Comparison of ENCODE assay signal across 21 cellular contexts in the genomic region with DNA sequence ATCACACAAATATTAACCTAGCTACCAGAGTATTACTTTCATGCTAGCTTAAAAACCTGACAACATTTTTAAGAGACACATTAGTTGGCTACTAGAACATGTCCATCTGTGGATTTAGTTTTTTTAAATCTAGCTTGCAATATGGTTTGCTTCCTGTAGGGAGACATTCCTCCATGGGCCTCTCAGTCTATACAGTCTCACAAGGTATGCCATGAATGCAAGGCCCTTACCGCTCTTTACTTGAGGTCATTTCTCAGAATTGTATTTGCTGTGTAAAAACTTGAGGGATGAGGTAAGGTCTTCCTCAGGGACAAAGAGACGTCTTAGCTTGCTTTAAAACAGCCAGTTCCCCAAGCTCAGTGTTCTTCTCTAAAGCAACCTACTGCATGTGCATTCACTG. TPM values are rescaled to one million over a fixed set of nuclear protein-coding genes. Genes with fewer than 3 reads are reported as not detected.
DNase-seq lines count a peak whose midpoint lies in the region; ATAC-seq and TF ChIP-seq lines count a peak whose summit lies in the region.
"Had no signal": no experiment of that assay in that cellular context is flagged by ENCODE, and none has a peak within 500 bp of the region (broad histone marks: within the 10 kb centered on the region; RNA-seq: fewer than 3 reads in every experiment).

No MANE protein-coding gene starts in this region.

- H3K36me3 ChIP-seq in DND-41 (ENCODE audit: insufficient read depth, low read length) (peaks cover 90% of the 10 kb centered on the region), mesodermal cell (ENCODE audit: control insufficient read depth, insufficient read depth, low read length) (peaks cover 68% of the 10 kb centered on the region), SJCRH30 (peaks cover 83% of the 10 kb centered on the region), brain microvascular endothelial cell (replicated peaks) (peaks cover 46% of the 10 kb centered on the region)

- ATAC-seq in DND-41 (ENCODE audit: insufficient read depth, low read depth) (peak; percentile 45; the same call in 1 of the 3 replicates), Right ventricle myocardium inferior (no peak)
- ATAC-seq: psoas muscle had no signal

- no peak overlapping the region for H3K4me3 ChIP-seq in DND-41 (ENCODE audit: low read depth in 1 of 2, low read length in 2 of 2)
- H3K4me3 ChIP-seq in choroid plexus epithelial cell (ENCODE audit: low read depth, low read length): no peak overlapping the region
- no peak overlapping the region for H3K4me3 ChIP-seq in mesodermal cell (ENCODE audit: extremely low read depth, insufficient read depth, low read length, poor library complexity, severe bottlenecking)
- H3K4me3 ChIP-seq in SJCRH30: no peak overlapping the region
- no peak overlapping the region for H3K4me3 ChIP-seq in brain microvascular endothelial cell (ENCODE audit: low read depth, low read length)
- H3K4me3 ChIP-seq: ascending aorta, psoas muscle, vagina had no signal

- no peaks in the 10 kb centered on the region for H3K9me3 ChIP-seq in DND-41 (ENCODE audit: insufficient read depth, low read length, severe bottlenecking)
- no peaks in the 10 kb centered on the region for H3K9me3 ChIP-seq in mesodermal cell (ENCODE audit: control insufficient read depth, low read length)
- H3K9me3 ChIP-seq in SJCRH30 (replicated peaks): no peaks in the 10 kb centered on the region
- H3K9me3 ChIP-seq: ascending aorta, psoas muscle, vagina had no signal

- intact Hi-C loops in Right ventricle myocardium inferior (cut with DNase I): no loop called here

- no peak overlapping the region for H3K27ac ChIP-seq in DND-41 (ENCODE audit: low read length)
- peak overlapping the region; percentile 37 for H3K27ac ChIP-seq in mesodermal cell (ENCODE audit: low read depth, low read length, severe bottlenecking)
- no peak overlapping the region for H3K27ac ChIP-seq in SJCRH30
- H3K27ac ChIP-seq in brain microvascular endothelial cell: no peak overlapping the region
- H3K27ac ChIP-seq: ascending aorta, KMS-11, psoas muscle, vagina had no signal

- H2AFZ ChIP-seq in DND-41 (ENCODE audit: low read depth, low read length): no peak overlapping the region

- no peaks in the 10 kb centered on the region for H4K20me1 ChIP-seq in DND-41 (ENCODE audit: insufficient read depth, low read length)

- no peak for DNase-seq in DND-41
- peak; percentile 1 for DNase-seq in HuH-7 (ENCODE audit: low spot score)
- DNase-seq in choroid plexus epithelial cell (ENCODE audit: low read depth): peak; percentile 39
- no peak for DNase-seq in SJCRH30
- no peak for DNase-seq in epidermal melanocyte (ENCODE audit: insufficient read length, low spot score)
- no peak for DNase-seq in Right ventricle myocardium inferior (ENCODE audit: missing footprints)
- no peak for DNase-seq in brain microvascular endothelial cell
- DNase-seq: ACHN; activated naive CD4-positive, alpha-beta T cell treated with anti-CD3 and anti-CD28 coated beads for 36 hours; activated T-cell treated with anti-CD3 and anti-CD28 coated beads for 4 hours; DMS 273 treated with DMSO at 0.1 percent for 48 hours; foreskin melanocyte; hippocampal formation; MV-4-11; NCI-H2029; psoas muscle; T-helper 1 cell had no signal

- H3K4me1 ChIP-seq in DND-41 (ENCODE audit: insufficient read depth, low read length): no peaks in the 10 kb centered on the region
- H3K4me1 ChIP-seq in mesodermal cell (ENCODE audit: control insufficient read depth, insufficient read depth, low read length, poor library complexity, severe bottlenecking): no peaks in the 10 kb centered on the region
- H3K4me1 ChIP-seq in SJCRH30: no peaks in the 10 kb centered on the region
- H3K4me1 ChIP-seq: ascending aorta, psoas muscle, vagina had no signal

- 100% methylated on average over 1 of the region's 2 CpGs; no CpG with 5 or more reads in 1 of the 2 experiments for WGBS in mesodermal cell (ENCODE audit: insufficient coverage in 2 of 2), 2 experiments

- in situ Hi-C loops in brain microvascular endothelial cell (cut with HindIII; ENCODE audit: low pct_ligation_motif_present, low sequenced_read_pairs): no loop called here

- H3K27me3 ChIP-seq in DND-41 (ENCODE audit: insufficient read depth, low read length, poor library complexity) (no peaks in the 10 kb centered on the region), SJCRH30 (no peaks in the 10 kb centered on the region), brain microvascular endothelial cell (replicated peaks) (no peaks in the 10 kb centered on the region)
- H3K27me3 ChIP-seq: ascending aorta, vagina had no signal

- no peaks in the 10 kb centered on the region; the same call in 1 of the 2 replicates for H3K79me2 ChIP-seq in DND-41 (ENCODE audit: insufficient read depth, low read length)

- peak; percentile 19 for TF ChIP-seq CTCF in DND-41 (IDR thresholded peaks at IDR 0.05; ENCODE audit: borderline replicate concordance, extremely low read depth, low read length, poor library complexity, severe bottlenecking)
- TF ChIP-seq CTCF in choroid plexus epithelial cell (conservative IDR thresholded peaks at IDR 0.05; ENCODE audit: low read depth, low read length): peak; percentile 26
- no peak for TF ChIP-seq CTCF in brain microvascular endothelial cell (IDR thresholded peaks at IDR 0.05; ENCODE audit: low read depth, low read length, missing control alignments)

- no peak overlapping the region for H3K9ac ChIP-seq in DND-41 (ENCODE audit: low read depth, low read length)
- H3K9ac ChIP-seq: KMS-11 had no signal

- no peak overlapping the region for H3K4me2 ChIP-seq in DND-41 (ENCODE audit: insufficient read depth, low read length)
- H3K4me2 ChIP-seq: KMS-11 had no signal

RNA-seq across cellular contexts. Expression of a gene that starts 26.9 kb away (rescaled TPM):
- polyA plus RNA-seq in mesodermal cell (2013, experiment 1 of 2): 57.0 TPM
- polyA plus RNA-seq in mesodermal cell (2013, experiment 2 of 2): 55.5 TPM
- 105 and 118 TPM in 2 replicates for total RNA-seq in SJCRH30 (2014; rRNA removed; shearing (Covaris generic))
- total RNA-seq in Right ventricle myocardium inferior: 18.1 TPM

Comparison
In these comparisons a context has a peak if more than half of its experiments do, and no peak if none do; other contexts are left out.
1. DNase-seq: peak in HuH-7 (single experiment) and choroid plexus epithelial cell (single experiment); none in DND-41 (single experiment), SJCRH30 (0 of 2), epidermal melanocyte (single experiment), Right ventricle myocardium inferior (single experiment) and brain microvascular endothelial cell (single experiment).